Comparison of ENCODE assay signal across 8 cellular contexts in genomic region chr6:104705095-104705707, GRCh38.
DNase-seq lines count a peak whose midpoint lies in the region; ATAC-seq, FAIRE-seq and TF ChIP-seq lines count a peak whose summit lies in the region.

No MANE protein-coding gene starts in this region.

- TF ChIP-seq EP300 in HepG2 (IDR thresholded peaks at IDR 0.05; ENCODE audit: low read depth in 2 of 2, low read length in 2 of 2) (no peak), HepG2 (CRISPR knock-in tag; IDR thresholded peaks at IDR 0.05; ENCODE audit: borderline replicate concordance) (no peak)

- H4K20me1 ChIP-seq in HepG2 (ENCODE audit: insufficient read depth, low read length), result no peaks in the 10 kb centered on the region

- CTCF ChIA-PET in HepG2 (lab: Yijun Ruan, JAX; ENCODE audit: low intra/inter-chr PET ratio, low total read pairs), result no interaction called here

- POLR2A ChIA-PET in HepG2 (lab: Yijun Ruan, JAX), result no interaction called here

- DNase-seq in right lobe of liver (no peak), HepG2 (ENCODE audit: low spot score) (no peak), WERI-Rb-1 (no peak), foreskin keratinocyte (peak; percentile 72 to 86), iPS-NIHi11 (ENCODE audit: low spot score) (no peak)
- DNase-seq in stimulated activated CD4-positive, alpha-beta T cell treated with anti-CD3 and anti-CD28 coated beads, TNF-alpha, amount 100 ng/mL, for 24 hours (ENCODE audit: low read depth in 3 of 3), result peak in 2 of 3 experiments; percentile 7 to 19

- FAIRE-seq in HepG2 (lab: Jason Lieb, UNC), result no peak

- TF ChIP-seq CTCF in right lobe of liver (IDR thresholded peaks at IDR 0.05), result no peak
- no peak for TF ChIP-seq CTCF in HepG2 (CRISPR knock-in tag; IDR thresholded peaks at IDR 0.05)
- no peak for TF ChIP-seq CTCF in WERI-Rb-1 (IDR thresholded peaks at IDR 0.05; ENCODE audit: low read depth, low read length)
- no peak for TF ChIP-seq CTCF in foreskin keratinocyte (conservative IDR thresholded peaks at IDR 0.05)

- H3K4me2 ChIP-seq in HepG2 (ENCODE audit: low read depth, low read length), result no peak overlapping the region

- H3K4me3 ChIP-seq in right lobe of liver (no peak overlapping the region), HepG2 (replicated peaks in 1 of 3; ENCODE audit: insufficient read depth in 1 of 3, low read depth in 2 of 3, low read length in 3 of 3) (no peak overlapping the region), WERI-Rb-1 (ENCODE audit: low read depth, low read length) (no peak overlapping the region)

- intact Hi-C loops in right lobe of liver (cut with DNase I) (no loop called here), HepG2 (cut with micrococcal nuclease; ENCODE audit: unreplicated experiment) (no loop called here)

- in situ Hi-C loops in HepG2 (cut with HindIII; ENCODE audit: extremely low pct_ligation_motif_present, low pct_unique_long_range_greater_than_20kb), result no loop called here

- no peak for TF ChIP-seq RAD21 in HepG2 (CRISPR knock-in tag; IDR thresholded peaks at IDR 0.05)

- H3K36me3 ChIP-seq in right lobe of liver (no peaks in the 10 kb centered on the region), HepG2 (replicated peaks in 1 of 2; ENCODE audit: control insufficient read depth in 1 of 2, insufficient read depth in 2 of 2, low read length in 2 of 2) (no peaks in the 10 kb centered on the region), WERI-Rb-1 (no peaks in the 10 kb centered on the region)

- H3K9me3 ChIP-seq in right lobe of liver, result no peaks in the 10 kb centered on the region
- H3K9me3 ChIP-seq in HepG2 (ENCODE audit: low read length), result no peaks in the 10 kb centered on the region
- no peaks in the 10 kb centered on the region for H3K9me3 ChIP-seq in WERI-Rb-1 (ENCODE audit: severe bottlenecking)

- H3K9ac ChIP-seq in HepG2 (ENCODE audit: insufficient read depth, low read depth, low read length), result no peak overlapping the region

- H3K4me1 ChIP-seq in right lobe of liver (no peaks in the 10 kb centered on the region), HepG2 (ENCODE audit: insufficient read depth, low read length) (no peaks in the 10 kb centered on the region), foreskin keratinocyte (peaks cover 14% of the 10 kb centered on the region)

- no peak overlapping the region for H2AFZ ChIP-seq in HepG2 (ENCODE audit: low read length)

- no peak for TF ChIP-seq POLR2A in right lobe of liver (IDR thresholded peaks at IDR 0.05)
- TF ChIP-seq POLR2A in HepG2 (IDR thresholded peaks at IDR 0.05; ENCODE audit: insufficient read depth in 1 of 2, low read depth in 2 of 2, low read length in 2 of 2), result no peak

- 25% methylated on average over 7 of the region's 8 CpGs for WGBS in right lobe of liver (ENCODE audit: insufficient coverage, low coverage, low lambda C conversion rate, missing lambda C conversion rate)
- WGBS in HepG2 (ENCODE audit: low lambda C conversion rate), result 36% methylated on average over 8 of the region's 8 CpGs

- BruUV-seq in HepG2 (replicated peaks; lab: Mats Ljungman, UMichigan), result no TSS peak

- H3K27me3 ChIP-seq in right lobe of liver (no peaks in the 10 kb centered on the region), HepG2 (ENCODE audit: control insufficient read depth in 1 of 2, insufficient read depth in 2 of 2, low read length in 2 of 2) (no peaks in the 10 kb centered on the region), WERI-Rb-1 (ENCODE audit: insufficient read depth, low read depth, severe bottlenecking) (no peaks in the 10 kb centered on the region), foreskin keratinocyte (no peaks in the 10 kb centered on the region)

- H3K27ac ChIP-seq in right lobe of liver (no peak overlapping the region), HepG2 (ENCODE audit: extremely low read length, insufficient read depth, low read length) (no peak overlapping the region), WERI-Rb-1 (peak overlapping the region; percentile 24), foreskin keratinocyte (no peak overlapping the region)

- no peaks in the 10 kb centered on the region for H3K79me2 ChIP-seq in HepG2 (ENCODE audit: insufficient read depth, low read length)

- peak in 3 of 4 donors; percentile 30 to 48 (median 40) for ATAC-seq in right lobe of liver
- no peak for ATAC-seq in HepG2
- peak; percentile 95 for ATAC-seq in foreskin keratinocyte
- ATAC-seq in HG03175 (IDR thresholded peaks at IDR 0.05; ENCODE audit: unreplicated experiment), result no peak
- ATAC-seq in HG02678 (IDR thresholded peaks at IDR 0.05; ENCODE audit: unreplicated experiment), result no peak

TF ChIP-seq in HepG2, 621 proteins besides CTCF, POLR2A, EP300 and RAD21:
- TF ChIP-seq FOXK1 (CRISPR knock-in tag; IDR thresholded peaks at IDR 0.05; ENCODE audit: borderline replicate concordance, low read depth) (no peak), REPIN1 (CRISPR knock-in tag; IDR thresholded peaks at IDR 0.05; ENCODE audit: borderline replicate concordance, low read depth) (no peak), ZNF816 (CRISPR knock-in tag; IDR thresholded peaks at IDR 0.05; ENCODE audit: borderline replicate concordance) (no peak), ZNF790 (CRISPR knock-in tag; IDR thresholded peaks at IDR 0.05; ENCODE audit: borderline replicate concordance) (no peak), ZMYM4 (CRISPR knock-in tag; IDR thresholded peaks at IDR 0.05) (no peak), CBX5 (CRISPR knock-in tag; IDR thresholded peaks at IDR 0.05; ENCODE audit: borderline replicate concordance) (no peak), HNRNPL (IDR thresholded peaks at IDR 0.05; ENCODE audit: low read depth, low read length) (no peak), ATF7 (IDR thresholded peaks at IDR 0.05) (no peak), ATF7 (CRISPR knock-in tag; IDR thresholded peaks at IDR 0.05) (no peak), ZNF788 (CRISPR knock-in tag; IDR thresholded peaks at IDR 0.05; ENCODE audit: borderline replicate concordance) (no peak), TRAFD1 (CRISPR knock-in tag; IDR thresholded peaks at IDR 0.05; ENCODE audit: borderline replicate concordance) (no peak), ZNF761 (CRISPR knock-in tag; conservative IDR thresholded peaks at IDR 0.05) (no peak), ZNF839 (CRISPR knock-in tag; IDR thresholded peaks at IDR 0.05; ENCODE audit: borderline replicate concordance) (no peak), SIX4 (CRISPR knock-in tag; IDR thresholded peaks at IDR 0.05) (no peak), THRA (CRISPR knock-in tag; IDR thresholded peaks at IDR 0.05; ENCODE audit: borderline replicate concordance) (no peak), FOXO1 (CRISPR knock-in tag; IDR thresholded peaks at IDR 0.05) (no peak)
- TF ChIP-seq, protein P1, sequence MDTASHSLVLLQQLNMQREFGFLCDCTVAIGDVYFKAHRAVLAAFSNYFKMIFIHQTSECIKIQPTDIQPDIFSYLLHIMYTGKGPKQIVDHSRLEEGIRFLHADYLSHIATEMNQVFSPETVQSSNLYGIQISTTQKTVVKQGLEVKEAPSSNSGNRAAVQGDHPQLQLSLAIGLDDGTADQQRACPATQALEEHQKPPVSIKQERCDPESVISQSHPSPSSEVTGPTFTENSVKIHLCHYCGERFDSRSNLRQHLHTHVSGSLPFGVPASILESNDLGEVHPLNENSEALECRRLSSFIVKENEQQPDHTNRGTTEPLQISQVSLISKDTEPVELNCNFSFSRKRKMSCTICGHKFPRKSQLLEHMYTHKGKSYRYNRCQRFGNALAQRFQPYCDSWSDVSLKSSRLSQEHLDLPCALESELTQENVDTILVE (CRISPR knock-in tag; IDR thresholded peaks at IDR 0.05), result no peak
- TF ChIP-seq, protein P2, sequence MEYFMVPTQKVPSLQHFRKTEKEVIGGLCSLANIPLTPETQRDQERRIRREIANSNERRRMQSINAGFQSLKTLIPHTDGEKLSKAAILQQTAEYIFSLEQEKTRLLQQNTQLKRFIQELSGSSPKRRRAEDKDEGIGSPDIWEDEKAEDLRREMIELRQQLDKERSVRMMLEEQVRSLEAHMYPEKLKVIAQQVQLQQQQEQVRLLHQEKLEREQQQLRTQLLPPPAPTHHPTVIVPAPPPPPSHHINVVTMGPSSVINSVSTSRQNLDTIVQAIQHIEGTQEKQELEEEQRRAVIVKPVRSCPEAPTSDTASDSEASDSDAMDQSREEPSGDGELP (IDR thresholded peaks at IDR 0.05; ENCODE audit: borderline replicate concordance, low read depth), result no peak

Comparison
In these comparisons a context has a peak if more than half of its experiments do, and no peak if none do; other contexts are left out.
1. ATAC-seq: peak in right lobe of liver (3 of 4) and foreskin keratinocyte (single experiment); none in HepG2 (single experiment), HG03175 (single experiment) and HG02678 (single experiment).
2. DNase-seq: peak in foreskin keratinocyte (2 of 2) and stimulated activated CD4-positive, alpha-beta T cell treated with anti-CD3 and anti-CD28 coated beads, TNF-alpha, amount 100 ng/mL, for 24 hours (2 of 3); none in right lobe of liver (0 of 3), HepG2 (single experiment), WERI-Rb-1 (single experiment) and iPS-NIHi11 (single experiment).